13 cellular contexts compared by ENCODE assay signal in genomic region chr17:27343972-27344607, GRCh38. TPM values are rescaled to one million over a fixed set of nuclear protein-coding genes. Genes with fewer than 3 reads are reported as not detected.
DNase-seq lines count a peak whose midpoint lies in the region; TF ChIP-seq lines count a peak whose summit lies in the region.
"Had no signal": no experiment of that assay in that cellular context is flagged by ENCODE, and none has a peak within 500 bp of the region (broad histone marks: within the 10 kb centered on the region; RNA-seq: fewer than 3 reads in every experiment).

No MANE protein-coding gene starts in this region.

- H3K27ac ChIP-seq in A673 (ENCODE audit: low read depth, low read length, poor library complexity, severe bottlenecking): peak overlapping the region; percentile 35
- H3K27ac ChIP-seq in vagina: no peak overlapping the region

- peaks cover 0 to 5% (median 0%) of the 10 kb centered on the region in 3 donors for H3K36me3 Mint-ChIP-seq in immature natural killer cell
- H3K36me3 Mint-ChIP-seq: activated naive CD4-positive, alpha-beta T cell treated with anti-CD3 and anti-CD28 coated beads, Interleukin-2, amount 50 U/mL, for 72 hours; CD4-positive, alpha-beta memory T cell had no signal

- H3K4me3 ChIP-seq in A673 (ENCODE audit: low read depth, low read length, poor library complexity, severe bottlenecking) (no peak overlapping the region), vagina (no peak overlapping the region)

- no peak overlapping the region for H3K4me3 Mint-ChIP-seq in immature natural killer cell
- H3K4me3 Mint-ChIP-seq: CD4-positive, alpha-beta memory T cell; naive B cell had no signal

- peaks cover 0 to 8% (median under 1%) of the 10 kb centered on the region in 3 donors for H3K27me3 Mint-ChIP-seq in immature natural killer cell (ENCODE audit: low read depth in 3 of 3)
- H3K27me3 Mint-ChIP-seq: CD4-positive, alpha-beta memory T cell had no signal

- peaks cover 70 to 75% of the 10 kb centered on the region in 2 donors for H3K4me1 Mint-ChIP-seq in immature natural killer cell

- POLR2A ChIA-PET in A673 (lab: Charles Lee; ENCODE audit: low non-redundant PET): interaction anchor here (0.5 kb wide), 1 partner anchor 76 kb away, joined by 3 read pairs; no protein-coding TSS in a partner anchor

- peak overlapping the region in 4 of 6 donors; percentile 3 to 87 (median 66) for H3K27ac Mint-ChIP-seq in immature natural killer cell
- H3K27ac Mint-ChIP-seq: CD4-positive, alpha-beta memory T cell had no signal

- H3K36me3 ChIP-seq in A673 (ENCODE audit: insufficient read depth, low read length, poor library complexity, severe bottlenecking): no peaks in the 10 kb centered on the region
- no peaks in the 10 kb centered on the region for H3K36me3 ChIP-seq in vagina

- no peak for TF ChIP-seq POLR2A in vagina (IDR thresholded peaks at IDR 0.05)

- H3K9me3 ChIP-seq in A673 (ENCODE audit: low read depth, low read length, poor library complexity, severe bottlenecking): no peaks in the 10 kb centered on the region
- no peaks in the 10 kb centered on the region for H3K9me3 ChIP-seq in vagina

- CTCF ChIA-PET in A673 (lab: Charles Lee): interaction anchor here (0.5 to 0.6 kb wide), 2 partner anchors 17 to 256 kb away, joined by 3 to 4 read pairs; no protein-coding TSS in a partner anchor

- DNase-seq in A673 (ENCODE audit: low spot score): peak; percentile 51
- peak; percentile 79 for DNase-seq in GDM1 (lab: John Stamatoyannopoulos, UW)
- peak; percentile 62 for DNase-seq in UCSD-AML1 (lab: John Stamatoyannopoulos, UW; ENCODE audit: unreplicated experiment)
- DNase-seq in immature natural killer cell: no peak
- DNase-seq in middle frontal gyrus (ENCODE audit: extremely low spot score, low spot score): no peak
- no peak for DNase-seq in NCI-H1092 (lab: John Stamatoyannopoulos, UW)
- DNase-seq in vagina (ENCODE audit: extremely low spot score in 2 of 2): no peak
- no peak for DNase-seq in activated CD8-positive, alpha-beta memory T cell treated with anti-CD3 and anti-CD28 coated beads for 24 hours
- DNase-seq: CD4-positive, alpha-beta memory T cell; islet precursor cell; naive B cell; NCI-H1048 had no signal

- no peaks in the 10 kb centered on the region for H3K27me3 ChIP-seq in A673 (replicated peaks; ENCODE audit: insufficient read depth, low read depth, low read length, poor library complexity)
- H3K27me3 ChIP-seq in vagina: no peaks in the 10 kb centered on the region

- no peak for TF ChIP-seq CTCF in A673 (conservative IDR thresholded peaks at IDR 0.05; ENCODE audit: low read depth, low read length)
- no peak for TF ChIP-seq CTCF in vagina (IDR thresholded peaks at IDR 0.05)

- intact Hi-C loops in A673 (cut with micrococcal nuclease; ENCODE audit: unreplicated experiment) (loop anchor here (5.0 kb wide), 1 partner anchor 263 kb away; no protein-coding TSS in a partner anchor), vagina (cut with DNase I) (no loop called here)

- BruUV-seq in A673 (replicated peaks; lab: Mats Ljungman, UMichigan): no TSS peak

- H3K9me3 Mint-ChIP-seq in immature natural killer cell: no peaks in the 10 kb centered on the region
- H3K9me3 Mint-ChIP-seq: activated naive CD4-positive, alpha-beta T cell treated with anti-CD3 and anti-CD28 coated beads, Interleukin-2, amount 50 U/mL, for 72 hours; CD4-positive, alpha-beta memory T cell; naive B cell had no signal

- H3K4me1 ChIP-seq in A673 (ENCODE audit: insufficient read depth, low read length, poor library complexity, severe bottlenecking): peaks cover 31% of the 10 kb centered on the region
- peaks cover 22% of the 10 kb centered on the region for H3K4me1 ChIP-seq in vagina

RNA-seq across cellular contexts. Expression of gene WSB1, which starts 50.2 kb away (rescaled TPM):
- total RNA-seq in A673 (2021): 114 and 120 TPM in 2 replicates
- polyA plus RNA-seq in immature natural killer cell: 100 to 1,000 TPM; 163 to 253 (median 232) TPM
- total RNA-seq in vagina: 158 TPM

Comparison
In these comparisons a context has a peak if more than half of its experiments do, and no peak if none do; other contexts are left out.
1. DNase-seq: peak in A673 (single experiment), GDM1 (single experiment) and UCSD-AML1 (single experiment); none in immature natural killer cell (0 of 3), middle frontal gyrus (single experiment), NCI-H1092 (single experiment), vagina (0 of 2) and activated CD8-positive, alpha-beta memory T cell treated with anti-CD3 and anti-CD28 coated beads for 24 hours (single experiment).